10 cellular contexts compared by ENCODE assay signal in the genomic region with DNA sequence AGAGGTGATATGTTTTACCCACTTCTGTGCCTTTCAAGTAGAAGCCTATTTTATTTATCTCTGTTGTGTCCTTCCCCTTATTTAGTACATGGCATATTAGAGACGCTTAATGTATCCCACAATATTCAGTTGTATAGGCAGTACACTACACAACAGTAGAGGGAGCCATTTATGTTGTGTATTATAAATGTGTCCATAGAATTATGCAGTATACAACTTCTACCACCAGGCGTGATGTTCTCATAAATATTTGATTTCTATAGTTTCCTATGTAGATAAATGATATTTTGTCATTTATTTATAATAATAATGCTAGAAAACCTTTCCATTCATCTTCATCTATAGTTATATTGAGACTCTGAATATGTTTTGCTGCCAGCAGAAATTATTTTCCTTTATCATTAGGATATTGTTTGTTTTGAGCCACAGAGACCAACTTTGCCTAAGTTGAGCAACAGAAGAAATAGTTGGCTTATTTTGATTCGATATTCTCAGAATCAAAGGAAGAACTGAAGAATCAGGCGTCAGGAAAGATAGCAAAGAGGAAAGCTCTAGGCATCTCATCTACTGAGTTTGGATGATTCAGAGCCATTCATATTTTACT.
A peak's percentile ranks its signal among the peaks of the same experiment; 100 is the strongest.
DNase-seq lines count a peak whose midpoint lies in the region; ATAC-seq, FAIRE-seq and TF ChIP-seq lines count a peak whose summit lies in the region.
"Had no signal": no experiment of that assay in that cellular context is flagged by ENCODE, and none has a peak within 500 bp of the region (broad histone marks: within the 10 kb centered on the region; RNA-seq: fewer than 3 reads in every experiment).

No MANE protein-coding gene starts in this region.

- TF ChIP-seq POLR2A in breast epithelium (IDR thresholded peaks at IDR 0.05), result no peak

- H3K27me3 ChIP-seq in breast epithelium (no peaks in the 10 kb centered on the region), astrocyte (ENCODE audit: insufficient read depth, low read length) (no peaks in the 10 kb centered on the region), heart right ventricle (no peaks in the 10 kb centered on the region)
- H3K27me3 ChIP-seq: ascending aorta had no signal

- H3K4me3 Mint-ChIP-seq in MCF 10A (ENCODE audit: unreplicated experiment) (no peak overlapping the region), astrocyte (ENCODE audit: unreplicated experiment) (no peak overlapping the region), type B pancreatic cell (no peak overlapping the region)

- intact Hi-C loops in MCF 10A (cut with micrococcal nuclease), result loop anchor here (1.0 to 10.0 kb wide), 4 partner anchors 227 to 1573 kb away; no protein-coding TSS in a partner anchor
- intact Hi-C loops in breast epithelium (cut with DNase I; ENCODE audit: low total_unique reads), result no loop called here
- intact Hi-C loops in heart right ventricle (cut with DNase I), result no loop called here

- H3K27ac Mint-ChIP-seq in MCF 10A (ENCODE audit: low read depth, unreplicated experiment) (no peak overlapping the region), astrocyte (ENCODE audit: unreplicated experiment) (no peak overlapping the region), type B pancreatic cell (no peak overlapping the region)

- no peaks in the 10 kb centered on the region for H3K36me3 Mint-ChIP-seq in MCF 10A (ENCODE audit: insufficient read depth, unreplicated experiment)
- no peaks in the 10 kb centered on the region for H3K36me3 Mint-ChIP-seq in astrocyte (ENCODE audit: low read depth, unreplicated experiment)
- peaks cover 12% of the 10 kb centered on the region for H3K36me3 Mint-ChIP-seq in type B pancreatic cell

- no peaks in the 10 kb centered on the region for H4K20me1 ChIP-seq in astrocyte (ENCODE audit: insufficient read depth, low read length)

- ATAC-seq in heart right ventricle, result no peak
- ATAC-seq: sciatic nerve had no signal

- no peak overlapping the region for H3K4me2 ChIP-seq in astrocyte (ENCODE audit: low read length)

- WGBS in heart right ventricle, 2 donors, result 66 to 70% methylated on average over 4 of the region's 4 CpGs

- H3K27ac ChIP-seq in breast epithelium, result no peak overlapping the region
- H3K27ac ChIP-seq in astrocyte (ENCODE audit: low read depth, low read length), result no peak overlapping the region
- no peak overlapping the region for H3K27ac ChIP-seq in heart right ventricle
- H3K27ac ChIP-seq: ascending aorta had no signal

- H3K4me3 ChIP-seq in breast epithelium (no peak overlapping the region), astrocyte (ENCODE audit: insufficient read depth, low read depth, low read length) (no peak overlapping the region), heart right ventricle (no peak overlapping the region)
- H3K4me3 ChIP-seq: ascending aorta had no signal

- peak; percentile 60 for TF ChIP-seq CTCF in MCF 10A (IDR thresholded peaks at IDR 0.05; ENCODE audit: unreplicated experiment)
- TF ChIP-seq CTCF in breast epithelium (IDR thresholded peaks at IDR 0.05), result no peak
- TF ChIP-seq CTCF in astrocyte (IDR thresholded peaks at IDR 0.05; ENCODE audit: insufficient read depth, low read depth, low read length), result peak; percentile 28
- TF ChIP-seq CTCF in type B pancreatic cell (conservative IDR thresholded peaks at IDR 0.05), result peak; percentile 63
- TF ChIP-seq CTCF in heart right ventricle (IDR thresholded peaks at IDR 0.05), result no peak

- FAIRE-seq in astrocyte (lab: Jason Lieb, UNC), result no peak

- H3K27me3 Mint-ChIP-seq in MCF 10A (ENCODE audit: insufficient read depth, unreplicated experiment) (peaks cover 16% of the 10 kb centered on the region), astrocyte (ENCODE audit: low read depth, unreplicated experiment) (no peaks in the 10 kb centered on the region), type B pancreatic cell (no peaks in the 10 kb centered on the region)

- POLR2A ChIA-PET in MCF 10A (lab: Yijun Ruan, JAX), result no interaction called here

- H2AFZ ChIP-seq in astrocyte (ENCODE audit: low read depth, low read length), result no peak overlapping the region

- no peaks in the 10 kb centered on the region for H3K4me1 ChIP-seq in breast epithelium
- no peaks in the 10 kb centered on the region for H3K4me1 ChIP-seq in astrocyte (ENCODE audit: insufficient read depth, low read length)
- no peaks in the 10 kb centered on the region for H3K4me1 ChIP-seq in heart right ventricle
- H3K4me1 ChIP-seq: ascending aorta had no signal

- no peaks in the 10 kb centered on the region for H3K79me2 ChIP-seq in astrocyte (ENCODE audit: insufficient read depth, low read length)

- H3K4me1 Mint-ChIP-seq in MCF 10A (ENCODE audit: insufficient read depth, unreplicated experiment) (no peaks in the 10 kb centered on the region), astrocyte (ENCODE audit: low read depth, unreplicated experiment) (no peaks in the 10 kb centered on the region), type B pancreatic cell (ENCODE audit: unreplicated experiment) (no peaks in the 10 kb centered on the region)

- peaks cover 2% of the 10 kb centered on the region for H3K9me3 Mint-ChIP-seq in MCF 10A (ENCODE audit: unreplicated experiment)
- H3K9me3 Mint-ChIP-seq in astrocyte (ENCODE audit: unreplicated experiment), result no peaks in the 10 kb centered on the region
- peaks cover 6% of the 10 kb centered on the region for H3K9me3 Mint-ChIP-seq in type B pancreatic cell

- H3K9me3 ChIP-seq in breast epithelium, result no peaks in the 10 kb centered on the region
- H3K9me3 ChIP-seq in astrocyte (ENCODE audit: insufficient read depth, low read depth, low read length), result no peaks in the 10 kb centered on the region
- H3K9me3 ChIP-seq in heart right ventricle, result peaks cover 0 to 6% (median 0%) of the 10 kb centered on the region in 11 donors
- H3K9me3 ChIP-seq: ascending aorta had no signal

- BruUV-seq in MCF 10A (replicated peaks; lab: Mats Ljungman, UMichigan), result no TSS peak

- H3K36me3 ChIP-seq in breast epithelium (no peaks in the 10 kb centered on the region), astrocyte (ENCODE audit: insufficient read depth, low read length) (no peaks in the 10 kb centered on the region), heart right ventricle (no peaks in the 10 kb centered on the region)
- H3K36me3 ChIP-seq: ascending aorta had no signal

- H3K9ac ChIP-seq in astrocyte (ENCODE audit: low read length), result no peak overlapping the region

- CTCF ChIA-PET in MCF 10A (lab: Yijun Ruan, JAX), result interaction anchor here (0.6 to 1.1 kb wide), 7 partner anchors 22 to 424 kb away, joined by 3 to 4 read pairs (median 3); no protein-coding TSS in a partner anchor

- DNase-seq in MCF 10A (ENCODE audit: unreplicated experiment) (peak; percentile 74), breast epithelium (ENCODE audit: low spot score in 2 of 2) (no peak), HT-29 (ENCODE audit: low spot score) (peak; percentile 64), astrocyte (ENCODE audit: low read depth) (peak; percentile 10), type B pancreatic cell (ENCODE audit: extremely low spot score, unreplicated experiment) (no peak), T-helper 2 cell (no peak), heart right ventricle (no peak), 8988T (no peak)

Comparison
In these comparisons a context has a peak if more than half of its experiments do, and no peak if none do; other contexts are left out.
1. DNase-seq: peak in MCF 10A (single experiment), HT-29 (single experiment) and astrocyte (single experiment); none in breast epithelium (0 of 2), type B pancreatic cell (single experiment), T-helper 2 cell (0 of 5), heart right ventricle (0 of 2) and 8988T (single experiment).
2. CTCF ChIP-seq: peak in MCF 10A (single experiment), astrocyte (single experiment) and type B pancreatic cell (single experiment); none in breast epithelium (0 of 3) and heart right ventricle (0 of 9).